In genomic region chr1:220825819-220826551, GRCh38 we compare ENCODE assay signal across 28 cellular contexts. TPM values are rescaled to one million over a fixed set of nuclear protein-coding genes. Genes with fewer than 3 reads are reported as not detected.
DNase-seq lines count a peak whose midpoint lies in the region; ATAC-seq and TF ChIP-seq lines count a peak whose summit lies in the region.
"Had no signal": no experiment of that assay in that cellular context is flagged by ENCODE, and none has a peak within 500 bp of the region (broad histone marks: within the 10 kb centered on the region; RNA-seq: fewer than 3 reads in every experiment).

No MANE protein-coding gene starts in this region.

- H3K9me3 Mint-ChIP-seq in type B pancreatic cell, result no peaks in the 10 kb centered on the region
- H3K9me3 Mint-ChIP-seq: activated B cell treated with CpG ODN at 0.5 μM for 24 hours; activated CD4-positive, alpha-beta memory T cell treated with anti-CD3 and anti-CD28 coated beads, Interleukin-2, amount 10 ng/mL, durations not matched to agents 7 days and 5 days; central memory CD8-positive, alpha-beta T cell; natural killer cell had no signal

- peak overlapping the region; percentile 4 for H3K27ac Mint-ChIP-seq in type B pancreatic cell
- H3K27ac Mint-ChIP-seq: activated B cell treated with CpG ODN at 0.5 μM for 24 hours; activated CD4-positive, alpha-beta memory T cell treated with anti-CD3 and anti-CD28 coated beads, Interleukin-2, amount 10 ng/mL, durations not matched to agents 7 days and 5 days; CD14-positive monocyte; natural killer cell had no signal

- DNase-seq in Right ventricle myocardium superior, result peak; percentile 52
- no peak for DNase-seq in left cardiac atrium
- peak; percentile 73 for DNase-seq in NCI-H82 (lab: John Stamatoyannopoulos, UW)
- peak; percentile 46 for DNase-seq in dermis blood vessel endothelial cell
- DNase-seq in type B pancreatic cell (ENCODE audit: extremely low spot score, unreplicated experiment), result no peak
- DNase-seq in SHP77 (lab: John Stamatoyannopoulos, UW), result no peak
- DNase-seq: activated B cell treated with CpG ODN at 0.5 μM for 24 hours; activated CD4-positive, alpha-beta memory T cell treated with anti-CD3 and anti-CD28 coated beads, Interleukin-2, amount 10 ng/mL, durations not matched to agents 7 days and 5 days; activated naive CD4-positive, alpha-beta T cell treated with Interleukin-2 at 50 U/mL for 16 hours; activated T-cell treated with anti-CD3 and anti-CD28 coated beads, Interleukin-2, amount 50 U/mL, for 1 hour; DMS 273 treated with DMSO at 0.1 percent for 48 hours; esophagus squamous epithelium; glutamatergic neuron; KG1; natural killer cell; NCI-H1092 treated with DMSO at 0.1 percent for 48 hours; NCI-H2029; NCI-H446 treated with DMSO at 0.1 percent for 48 hours; ovary; substantia nigra; T-helper 2 cell; uterus had no signal

- H3K4me1 Mint-ChIP-seq in type B pancreatic cell (ENCODE audit: unreplicated experiment), result peaks cover 7% of the 10 kb centered on the region
- H3K4me1 Mint-ChIP-seq: activated B cell treated with CpG ODN at 0.5 μM for 24 hours; activated CD4-positive, alpha-beta memory T cell treated with anti-CD3 and anti-CD28 coated beads, Interleukin-2, amount 10 ng/mL, durations not matched to agents 7 days and 5 days; central memory CD8-positive, alpha-beta T cell; natural killer cell had no signal

- peaks cover 23% of the 10 kb centered on the region for H3K27me3 Mint-ChIP-seq in type B pancreatic cell

- no peak for TF ChIP-seq CTCF in type B pancreatic cell (conservative IDR thresholded peaks at IDR 0.05)

- no peaks in the 10 kb centered on the region for H3K36me3 Mint-ChIP-seq in type B pancreatic cell
- H3K36me3 Mint-ChIP-seq: natural killer cell had no signal

- no peak overlapping the region for H3K4me3 Mint-ChIP-seq in type B pancreatic cell
- H3K4me3 Mint-ChIP-seq: activated B cell treated with CpG ODN at 0.5 μM for 24 hours; activated CD4-positive, alpha-beta memory T cell treated with anti-CD3 and anti-CD28 coated beads, Interleukin-2, amount 10 ng/mL, durations not matched to agents 7 days and 5 days; CD14-positive monocyte; central memory CD8-positive, alpha-beta T cell; natural killer cell had no signal

- intact Hi-C loops in Right ventricle myocardium superior (cut with DNase I) (no loop called here), left cardiac atrium (cut with DNase I) (no loop called here)

- no peak for ATAC-seq in Right ventricle myocardium superior (ENCODE audit: poor library complexity)
- ATAC-seq in left cardiac atrium, result no peak
- ATAC-seq in GM21825 (IDR thresholded peaks at IDR 0.05; ENCODE audit: unreplicated experiment), result no peak
- no peak for ATAC-seq in esophagus mucosa
- ATAC-seq: A549, natural killer cell, sciatic nerve had no signal

RNA-seq across cellular contexts. Expression of gene MTARC1, which starts 39.3 kb away (rescaled TPM):
- total RNA-seq in Right ventricle myocardium superior, result 6.9 TPM
- 10 to 100 TPM; 33.3 to 50.6 TPM for total RNA-seq in left cardiac atrium
- 1.9 and 3.9 TPM in 2 replicates for total RNA-seq in dermis blood vessel endothelial cell
- total RNA-seq in type B pancreatic cell (ENCODE audit: low replicate concordance), result 11.3 and 18.0 TPM in 2 replicates
- total RNA-seq in esophagus mucosa, result 6.1 TPM
- total RNA-seq: activated CD4-positive, alpha-beta memory T cell treated with anti-CD3 and anti-CD28 coated beads, Interleukin-2, amount 10 ng/mL, durations not matched to agents 7 days and 5 days had no signal

RNA-seq across cellular contexts. Expression of gene HLX, which starts 53.3 kb away (rescaled TPM):
- total RNA-seq in Right ventricle myocardium superior (5.6 TPM), left cardiac atrium (10 to 100 TPM in 1 of 2 donors, 1 to 10 TPM in 1; 4.5 to 10.7 TPM), dermis blood vessel endothelial cell (18.0 and 20.8 TPM in 2 replicates), type B pancreatic cell (ENCODE audit: low replicate concordance) (0.64 and 2.3 TPM in 2 replicates), esophagus mucosa (0.48 TPM)

Comparison
In these comparisons a context has a peak if more than half of its experiments do, and no peak if none do; other contexts are left out.
1. DNase-seq: peak in Right ventricle myocardium superior (single experiment), NCI-H82 (single experiment) and dermis blood vessel endothelial cell (single experiment); none in left cardiac atrium (single experiment), type B pancreatic cell (single experiment) and SHP77 (0 of 2).